ENCODE assay signal across 12 cellular contexts in genomic region chr2:203685081-203685621, GRCh38. TPM values are rescaled to one million over a fixed set of nuclear protein-coding genes. Genes with fewer than 3 reads are reported as not detected.
DNase-seq lines count a peak whose midpoint lies in the region; ATAC-seq and TF ChIP-seq lines count a peak whose summit lies in the region.
"Had no signal": no experiment of that assay in that cellular context is flagged by ENCODE, and none has a peak within 500 bp of the region (broad histone marks: within the 10 kb centered on the region; RNA-seq: fewer than 3 reads in every experiment).

No MANE protein-coding gene starts in this region.

- intact Hi-C loops in gastrocnemius medialis (cut with DNase I; ENCODE audit: low total_unique reads): no loop called here

- no peak for TF ChIP-seq POLR2A in gastrocnemius medialis (IDR thresholded peaks at IDR 0.05)

- TF ChIP-seq CTCF in gastrocnemius medialis (IDR thresholded peaks at IDR 0.05 in 4 of 5, conservative IDR thresholded peaks at IDR 0.05 in 1 of 5): no peak

- peaks cover 63 to 81% of the 10 kb centered on the region in 2 donors for H3K4me1 ChIP-seq in gastrocnemius medialis

- no peaks in the 10 kb centered on the region for H3K27me3 ChIP-seq in gastrocnemius medialis

- no peaks in the 10 kb centered on the region for H3K36me3 ChIP-seq in gastrocnemius medialis

- no peaks in the 10 kb centered on the region for H3K9me3 ChIP-seq in gastrocnemius medialis

- H3K4me3 ChIP-seq in gastrocnemius medialis: no peak overlapping the region

- ATAC-seq in gastrocnemius medialis: peak; percentile 13 to 43
- no peak for ATAC-seq in GM21528 (IDR thresholded peaks at IDR 0.05; ENCODE audit: low FRiP score, unreplicated experiment)
- ATAC-seq in HG03196 (IDR thresholded peaks at IDR 0.05; ENCODE audit: unreplicated experiment): no peak
- ATAC-seq: stimulated activated effector memory CD8-positive, alpha-beta T cell treated with anti-CD3 and anti-CD28 coated beads, Interleukin-12 subunit alpha, Interleukin-12 subunit beta, amount 100 ng/mL, for 72 hours had no signal

- DNase-seq in EH (ENCODE audit: low read depth) (peak; percentile 94), amniotic epithelial cell (ENCODE audit: low read depth) (peak; percentile 91), glomerular visceral epithelial cell (ENCODE audit: extremely low spot score) (peak; percentile 69), gastrocnemius medialis (no peak), LoVo (ENCODE audit: low spot score) (no peak), mesenteric fat pad (ENCODE audit: low spot score) (no peak)
- DNase-seq: activated CD4-positive, alpha-beta T cell treated with anti-CD3 and anti-CD28 coated beads for 4 hours; cortex of kidney; NCI-H345 had no signal

- in situ Hi-C loops in gastrocnemius medialis (cut with MboI; ENCODE audit: low sequenced_read_pairs in 4 of 4): no loop called here

- H3K27ac ChIP-seq in gastrocnemius medialis: peak overlapping the region; percentile 71 to 79 (median 76)

RNA-seq across cellular contexts. Expression of gene CD28, which starts 21.3 kb away (rescaled TPM):
- total RNA-seq in gastrocnemius medialis: under 1 TPM in 3 of 4 donors, not detected in 1; 0.07 to 0.31 (median 0.09) TPM
- 15.7 TPM for total RNA-seq in mesenteric fat pad

Comparison
In these comparisons a context has a peak if more than half of its experiments do, and no peak if none do; other contexts are left out.
1. DNase-seq: peak in EH (single experiment), amniotic epithelial cell (single experiment) and glomerular visceral epithelial cell (single experiment); none in gastrocnemius medialis (0 of 2), LoVo (single experiment) and mesenteric fat pad (single experiment).
2. ATAC-seq: peak in gastrocnemius medialis (2 of 2); none in GM21528 (single experiment) and HG03196 (single experiment).
3. RNA of gene CD28, which starts 21.3 kb away (total RNA-seq): 15.7 TPM in mesenteric fat pad (single experiment); 0.07 to 0.31 TPM in gastrocnemius medialis; every median in the first group is over 10 times any median in the second.